Comparison of ENCODE assay signal across 8 cellular contexts in genomic region chr6:119121367-119121766, GRCh38.
"Had no signal": no experiment of that assay in that cellular context is flagged by ENCODE, and none has a peak within 500 bp of the region (broad histone marks: within the 10 kb centered on the region; RNA-seq: fewer than 3 reads in every experiment).

No MANE protein-coding gene starts in this region.

- DNase-seq: H9, HCEC 1CT, Kasumi-1, KG1 had no signal

- H3K27ac ChIP-seq: HL-60 had no signal

- ATAC-seq: GM23338 had no signal

- H3K4me2 ChIP-seq: GM23338 had no signal

- H2AFZ ChIP-seq: GM23338 had no signal

- H3K4me3 ChIP-seq: GM23338 had no signal

- FAIRE-seq: H1, H54 had no signal
